Comparison of ENCODE assay signal across 12 cellular contexts in the genomic region with DNA sequence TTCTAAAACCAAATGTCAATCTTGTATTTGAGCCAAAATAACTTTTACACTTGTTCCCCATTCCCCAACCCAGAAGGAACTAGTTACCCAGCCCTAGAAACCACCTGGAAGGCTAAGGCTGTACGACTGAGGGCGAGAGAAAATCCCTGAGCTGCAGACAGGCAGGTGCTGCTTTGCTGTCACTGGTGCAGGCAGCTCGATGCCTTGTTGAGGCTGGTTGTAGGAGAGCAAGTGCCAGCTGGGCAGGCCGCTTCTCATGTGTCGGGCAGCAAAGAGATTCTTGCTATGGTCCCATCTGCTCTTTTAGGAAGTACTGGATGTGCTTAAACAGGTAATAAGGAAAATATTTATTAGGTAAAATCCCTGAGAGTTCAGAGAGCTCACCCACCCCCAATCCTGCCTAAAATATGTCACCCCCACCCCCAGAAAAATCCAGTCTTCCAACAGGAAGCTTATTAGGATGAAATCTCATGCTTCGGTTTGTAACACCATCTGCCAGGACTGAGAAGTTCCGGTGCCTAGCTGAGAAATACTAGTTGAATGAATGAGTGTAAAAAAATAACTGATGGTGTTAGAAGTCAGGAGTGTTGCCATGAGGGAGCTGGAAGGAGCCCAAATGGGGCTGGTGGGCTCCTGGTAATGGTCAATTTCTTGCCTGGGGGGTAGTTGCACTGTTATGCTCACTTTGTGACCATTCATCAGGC.
DNase-seq lines count a peak whose midpoint lies in the region; ATAC-seq, FAIRE-seq and TF ChIP-seq lines count a peak whose summit lies in the region.
"Had no signal": no experiment of that assay in that cellular context is flagged by ENCODE, and none has a peak within 500 bp of the region (broad histone marks: within the 10 kb centered on the region; RNA-seq: fewer than 3 reads in every experiment).

No MANE protein-coding gene starts in this region.

- H3K27me3 ChIP-seq in HepG2 (ENCODE audit: control insufficient read depth in 1 of 2, insufficient read depth in 2 of 2, low read length in 2 of 2) (no peaks in the 10 kb centered on the region), right lobe of liver (no peaks in the 10 kb centered on the region), left ventricle myocardium inferior (ENCODE audit: low read depth) (no peaks in the 10 kb centered on the region), aorta (ENCODE audit: control insufficient read depth in 1 of 2, insufficient read depth in 2 of 2, low read length in 1 of 2) (no peaks in the 10 kb centered on the region)

- WGBS in HepG2 (ENCODE audit: low lambda C conversion rate): over 99% methylated on average over 7 of the region's 7 CpGs
- 59% methylated on average over 3 of the region's 7 CpGs for WGBS in right lobe of liver (ENCODE audit: insufficient coverage, low coverage, low lambda C conversion rate, missing lambda C conversion rate)
- WGBS in aorta, 2 donors: 40 to 55% methylated on average over 7 of the region's 7 CpGs

- no peak for TF ChIP-seq EP300 in HepG2 (IDR thresholded peaks at IDR 0.05; ENCODE audit: low read depth in 2 of 2, low read length in 2 of 2)
- no peak for TF ChIP-seq EP300 in HepG2 (CRISPR knock-in tag; IDR thresholded peaks at IDR 0.05; ENCODE audit: borderline replicate concordance)

- H2AFZ ChIP-seq in HepG2 (ENCODE audit: low read length): no peak overlapping the region

- BruUV-seq in HepG2 (replicated peaks; lab: Mats Ljungman, UMichigan): no TSS peak

- FAIRE-seq in HepG2 (lab: Jason Lieb, UNC): no peak
- FAIRE-seq: small intestine had no signal

- H3K4me3 ChIP-seq in HepG2 (replicated peaks in 1 of 3; ENCODE audit: insufficient read depth in 1 of 3, low read depth in 2 of 3, low read length in 3 of 3): no peak overlapping the region
- no peak overlapping the region for H3K4me3 ChIP-seq in right lobe of liver
- H3K4me3 ChIP-seq in left ventricle myocardium inferior: no peak overlapping the region
- H3K4me3 ChIP-seq in aorta (ENCODE audit: low read length in 2 of 2): no peak overlapping the region

- H3K9ac ChIP-seq in HepG2 (ENCODE audit: insufficient read depth, low read depth, low read length): no peak overlapping the region

- CTCF ChIA-PET in HepG2 (lab: Yijun Ruan, JAX; ENCODE audit: low intra/inter-chr PET ratio, low total read pairs): no interaction called here

- H3K9me3 ChIP-seq in HepG2 (ENCODE audit: low read length): no peaks in the 10 kb centered on the region
- H3K9me3 ChIP-seq in right lobe of liver: no peaks in the 10 kb centered on the region
- H3K9me3 ChIP-seq in left ventricle myocardium inferior (replicated peaks): no peaks in the 10 kb centered on the region
- no peaks in the 10 kb centered on the region for H3K9me3 ChIP-seq in aorta (ENCODE audit: control insufficient read depth, low read length)

- no peak for TF ChIP-seq POLR2A in HepG2 (IDR thresholded peaks at IDR 0.05; ENCODE audit: insufficient read depth in 1 of 2, low read depth in 2 of 2, low read length in 2 of 2)
- no peak for TF ChIP-seq POLR2A in right lobe of liver (IDR thresholded peaks at IDR 0.05)

- ATAC-seq in HepG2 (no peak), right lobe of liver (no peak), aorta (ENCODE audit: low FRiP score) (no peak), HG03521 (IDR thresholded peaks at IDR 0.05; ENCODE audit: unreplicated experiment) (no peak)
- ATAC-seq: CD8-positive, alpha-beta T cell had no signal

- POLR2A ChIA-PET in HepG2 (lab: Yijun Ruan, JAX): no interaction called here

- peaks cover 11% of the 10 kb centered on the region for H3K4me1 ChIP-seq in HepG2 (ENCODE audit: insufficient read depth, low read length)
- H3K4me1 ChIP-seq in right lobe of liver: peaks cover 0 to 37% (median 8%) of the 10 kb centered on the region in 4 donors
- peaks cover 67% of the 10 kb centered on the region for H3K4me1 ChIP-seq in left ventricle myocardium inferior
- H3K4me1 ChIP-seq in aorta (ENCODE audit: control insufficient read depth in 1 of 2, insufficient read depth in 2 of 2, low read length in 2 of 2): peaks cover 3 to 9% of the 10 kb centered on the region in 2 donors

- no peak for TF ChIP-seq RAD21 in HepG2 (CRISPR knock-in tag; IDR thresholded peaks at IDR 0.05)

- H3K36me3 ChIP-seq in HepG2 (replicated peaks in 1 of 2; ENCODE audit: control insufficient read depth in 1 of 2, insufficient read depth in 2 of 2, low read length in 2 of 2) (peaks cover 8 to 23% of the 10 kb centered on the region in 2 experiments; a peak in 4 of 5 replicates), right lobe of liver (peaks cover 0 to 16% (median 5%) of the 10 kb centered on the region in 4 donors), left ventricle myocardium inferior (peaks cover 23% of the 10 kb centered on the region), aorta (ENCODE audit: control insufficient read depth in 1 of 2, insufficient read depth in 2 of 2, low read length in 1 of 2) (no peaks in the 10 kb centered on the region)

- intact Hi-C loops in HepG2 (cut with micrococcal nuclease; ENCODE audit: unreplicated experiment): no loop called here
- intact Hi-C loops in right lobe of liver (cut with DNase I): no loop called here
- intact Hi-C loops in left ventricle myocardium inferior (cut with micrococcal nuclease): loop anchor here (10.0 kb wide), 1 partner anchor 56 kb away; no protein-coding TSS in a partner anchor
- intact Hi-C loops in aorta (cut with DNase I): loop anchor here in 1 of 2 donors (5.0 kb wide), 1 partner anchor 38 kb away; no protein-coding TSS in a partner anchor

- DNase-seq in HepG2 (ENCODE audit: low spot score) (no peak), right lobe of liver (no peak), NCI-H524 (lab: John Stamatoyannopoulos, UW) (peak; percentile 61 to 91), left ventricle myocardium inferior (no peak), aorta (no peak), HuH-7 (ENCODE audit: low spot score) (no peak), UCSD-AML1 (lab: John Stamatoyannopoulos, UW; ENCODE audit: unreplicated experiment) (no peak)
- DNase-seq: NCI-H1048, SHP77 treated with DMSO at 0.1 percent for 48 hours had no signal

- H4K20me1 ChIP-seq in HepG2 (ENCODE audit: insufficient read depth, low read length): no peaks in the 10 kb centered on the region; the same call in 1 of the 2 replicates

- no peak overlapping the region for H3K4me2 ChIP-seq in HepG2 (ENCODE audit: low read depth, low read length)

- H3K79me2 ChIP-seq in HepG2 (ENCODE audit: insufficient read depth, low read length): no peaks in the 10 kb centered on the region

- no peak overlapping the region for H3K27ac ChIP-seq in HepG2 (ENCODE audit: extremely low read length, insufficient read depth, low read length)
- H3K27ac ChIP-seq in right lobe of liver: no peak overlapping the region
- peak overlapping the region; percentile 94 for H3K27ac ChIP-seq in left ventricle myocardium inferior (replicated peaks)
- H3K27ac ChIP-seq in aorta (ENCODE audit: low read depth in 1 of 2, low read length in 2 of 2): peak overlapping the region; percentile 69 to 93

- TF ChIP-seq CTCF in HepG2 (CRISPR knock-in tag; IDR thresholded peaks at IDR 0.05) (no peak), right lobe of liver (IDR thresholded peaks at IDR 0.05) (no peak), left ventricle myocardium inferior (IDR thresholded peaks at IDR 0.05; ENCODE audit: borderline replicate concordance) (no peak)

- in situ Hi-C loops in HepG2 (cut with HindIII; ENCODE audit: extremely low pct_ligation_motif_present, low pct_unique_long_range_greater_than_20kb): no loop called here

TF ChIP-seq in HepG2, 621 proteins besides CTCF, POLR2A, EP300 and RAD21:
- no peak for TF ChIP-seq AKNA (CRISPR knock-in tag; IDR thresholded peaks at IDR 0.05; ENCODE audit: borderline replicate concordance)
- TF ChIP-seq POLR2G (IDR thresholded peaks at IDR 0.05; ENCODE audit: low read depth, low read length): 0 out of 2 replicates have a peak, but pooled peaks have one; percentile 18

Comparison
In these comparisons a context has a peak if more than half of its experiments do, and no peak if none do; other contexts are left out.
1. DNase-seq: peak in NCI-H524 (2 of 2); none in HepG2 (single experiment), right lobe of liver (0 of 3), left ventricle myocardium inferior (single experiment), aorta (0 of 2), HuH-7 (single experiment) and UCSD-AML1 (single experiment).
2. H3K27ac ChIP-seq: peak in left ventricle myocardium inferior (single experiment) and aorta (2 of 2); none in HepG2 (single experiment) and right lobe of liver (0 of 3).